Comparison of ENCODE assay signal across 21 cellular contexts in genomic region chr9:37760416-37761165, GRCh38. TPM values are rescaled to one million over a fixed set of nuclear protein-coding genes. Genes with fewer than 3 reads are reported as not detected.
DNase-seq lines count a peak whose midpoint lies in the region; ATAC-seq, FAIRE-seq and TF ChIP-seq lines count a peak whose summit lies in the region.
"Had no signal": no experiment of that assay in that cellular context is flagged by ENCODE, and none has a peak within 500 bp of the region (broad histone marks: within the 10 kb centered on the region; RNA-seq: fewer than 3 reads in every experiment).

No MANE protein-coding gene starts in this region.

- H3K4me3 ChIP-seq in endothelial cell of umbilical vein (replicated peaks in 1 of 3; ENCODE audit: insufficient read depth in 1 of 3, low read depth in 1 of 3, low read length in 3 of 3) (no peak overlapping the region), HepG2 (replicated peaks in 1 of 3; ENCODE audit: insufficient read depth in 1 of 3, low read depth in 2 of 3, low read length in 3 of 3) (no peak overlapping the region)
- H3K4me3 ChIP-seq: esophagus squamous epithelium, skin epidermis had no signal

- in situ Hi-C loops in HepG2 (cut with HindIII; ENCODE audit: extremely low pct_ligation_motif_present, low pct_unique_long_range_greater_than_20kb): no loop called here

- TF ChIP-seq POLR2A in endothelial cell of umbilical vein (IDR thresholded peaks at IDR 0.05; ENCODE audit: low read depth, low read length): no peak
- no peak for TF ChIP-seq POLR2A in HepG2 (IDR thresholded peaks at IDR 0.05; ENCODE audit: insufficient read depth in 1 of 2, low read depth in 2 of 2, low read length in 2 of 2)
- TF ChIP-seq POLR2A in H54 (IDR thresholded peaks at IDR 0.05; ENCODE audit: low read depth, low read length): no peak

- H3K4me2 ChIP-seq in endothelial cell of umbilical vein (ENCODE audit: insufficient read depth, low read length) (no peak overlapping the region), HepG2 (ENCODE audit: low read depth, low read length) (no peak overlapping the region)

- H3K4me3 Mint-ChIP-seq in activated T-helper 2 cell treated with anti-CD3 and anti-CD28 coated beads, Interferon-gamma antibody, Interleukin-2, Interleukin-4, amounts not matched to agents 10 μg/mL and 5 μg/mL and 100 μg/mL, durations not matched to agents 14 hours and 24 hours and 36 hours (ENCODE audit: low read depth): no peak overlapping the region
- H3K4me3 Mint-ChIP-seq: B cell, H9, mesothelial cell of epicardium had no signal

- peaks cover 40% of the 10 kb centered on the region for H3K36me3 Mint-ChIP-seq in activated T-helper 2 cell treated with anti-CD3 and anti-CD28 coated beads, Interferon-gamma antibody, Interleukin-2, Interleukin-4, amounts not matched to agents 10 μg/mL and 5 μg/mL and 100 μg/mL, durations not matched to agents 14 hours and 24 hours and 36 hours (ENCODE audit: low read depth)

- CTCF ChIA-PET in endothelial cell of umbilical vein (lab: Charles Lee) (interaction anchor here (1.3 kb wide), 1 partner anchor 10 kb away, joined by 3 read pairs; no protein-coding TSS in a partner anchor), HepG2 (lab: Yijun Ruan, JAX; ENCODE audit: low intra/inter-chr PET ratio, low total read pairs) (no interaction called here)

- H3K27ac Mint-ChIP-seq in activated T-helper 2 cell treated with anti-CD3 and anti-CD28 coated beads, Interferon-gamma antibody, Interleukin-2, Interleukin-4, amounts not matched to agents 10 μg/mL and 5 μg/mL and 100 μg/mL, durations not matched to agents 14 hours and 24 hours and 36 hours: no peak overlapping the region
- H3K27ac Mint-ChIP-seq: B cell, mesothelial cell of epicardium had no signal

- no peak for TF ChIP-seq RAD21 in HepG2 (CRISPR knock-in tag; IDR thresholded peaks at IDR 0.05)

- H3K27me3 ChIP-seq in endothelial cell of umbilical vein (ENCODE audit: control insufficient read depth in 2 of 2, insufficient read depth in 2 of 2, low read length in 2 of 2): no peaks in the 10 kb centered on the region
- no peaks in the 10 kb centered on the region for H3K27me3 ChIP-seq in HepG2 (ENCODE audit: control insufficient read depth in 1 of 2, insufficient read depth in 2 of 2, low read length in 2 of 2)
- H3K27me3 ChIP-seq: esophagus squamous epithelium, neutrophil had no signal

- H3K27me3 Mint-ChIP-seq in activated T-helper 2 cell treated with anti-CD3 and anti-CD28 coated beads, Interferon-gamma antibody, Interleukin-2, Interleukin-4, amounts not matched to agents 10 μg/mL and 5 μg/mL and 100 μg/mL, durations not matched to agents 14 hours and 24 hours and 36 hours (ENCODE audit: low read depth): no peaks in the 10 kb centered on the region
- H3K27me3 Mint-ChIP-seq: B cell had no signal

- H3K79me2 ChIP-seq in endothelial cell of umbilical vein (ENCODE audit: control insufficient read depth, insufficient read depth, low read length) (no peaks in the 10 kb centered on the region), HepG2 (ENCODE audit: insufficient read depth, low read length) (no peaks in the 10 kb centered on the region)

- H3K36me3 ChIP-seq in endothelial cell of umbilical vein (ENCODE audit: control insufficient read depth in 2 of 2, extremely low read depth in 1 of 2, insufficient read depth in 2 of 2, low read length in 2 of 2) (no peaks in the 10 kb centered on the region), HepG2 (replicated peaks in 1 of 2; ENCODE audit: control insufficient read depth in 1 of 2, insufficient read depth in 2 of 2, low read length in 2 of 2) (peaks cover 2% of the 10 kb centered on the region in 2 experiments; a peak in 1 of 5 replicates)

- H3K4me1 Mint-ChIP-seq in activated T-helper 2 cell treated with anti-CD3 and anti-CD28 coated beads, Interferon-gamma antibody, Interleukin-2, Interleukin-4, amounts not matched to agents 10 μg/mL and 5 μg/mL and 100 μg/mL, durations not matched to agents 14 hours and 24 hours and 36 hours (ENCODE audit: low read depth): no peaks in the 10 kb centered on the region
- H3K4me1 Mint-ChIP-seq: H9, mesothelial cell of epicardium had no signal

- BruUV-seq in endothelial cell of umbilical vein (replicated peaks; lab: Mats Ljungman, UMichigan) (no TSS peak), HepG2 (replicated peaks; lab: Mats Ljungman, UMichigan) (no TSS peak)

- H3K9me1 ChIP-seq in endothelial cell of umbilical vein (replicated peaks; ENCODE audit: control insufficient read depth, extremely low read depth, insufficient read depth, low read length): no peaks in the 10 kb centered on the region

- WGBS in HepG2 (ENCODE audit: low lambda C conversion rate): 75% methylated on average over 7 of the region's 7 CpGs

- intact Hi-C loops in endothelial cell of umbilical vein (cut with micrococcal nuclease) (no loop called here), HepG2 (cut with micrococcal nuclease; ENCODE audit: unreplicated experiment) (no loop called here)
- intact Hi-C loops in activated T-helper 2 cell treated with anti-CD3 and anti-CD28 coated beads, Interferon-gamma antibody, Interleukin-2, Interleukin-4, amounts not matched to agents 10 μg/mL and 5 μg/mL and 100 μg/mL, durations not matched to agents 14 hours and 24 hours and 36 hours (cut with micrococcal nuclease): no loop called here

- POLR2A ChIA-PET in endothelial cell of umbilical vein (lab: Charles Lee): no interaction called here
- POLR2A ChIA-PET in HepG2 (lab: Yijun Ruan, JAX): no interaction called here

- H2AFZ ChIP-seq in endothelial cell of umbilical vein (ENCODE audit: low read depth, low read length) (no peak overlapping the region), HepG2 (ENCODE audit: low read length) (no peak overlapping the region)

- no peak overlapping the region for H3K9ac ChIP-seq in endothelial cell of umbilical vein (replicated peaks; ENCODE audit: extremely low read depth, insufficient read depth, low read length)
- no peak overlapping the region for H3K9ac ChIP-seq in HepG2 (ENCODE audit: insufficient read depth, low read depth, low read length)

- FAIRE-seq in endothelial cell of umbilical vein (lab: Jason Lieb, UNC) (peak; percentile 8), HepG2 (lab: Jason Lieb, UNC) (no peak), H54 (lab: Jason Lieb, UNC) (no peak)

- peak; percentile 31 for DNase-seq in AG08395 (ENCODE audit: low spot score)
- DNase-seq in LHCN-M2 (ENCODE audit: low read depth): peak; percentile 56
- DNase-seq in endothelial cell of umbilical vein (ENCODE audit: low read depth, low spot score): no peak
- DNase-seq in HepG2 (ENCODE audit: low spot score): peak; percentile 20
- DNase-seq in H54 (ENCODE audit: insufficient read length, low spot score): no peak
- no peak for DNase-seq in activated T-helper 2 cell treated with anti-CD3 and anti-CD28 coated beads, Interferon-gamma antibody, Interleukin-2, Interleukin-4, amounts not matched to agents 10 μg/mL and 5 μg/mL and 100 μg/mL, durations not matched to agents 14 hours and 24 hours and 36 hours (ENCODE audit: low spot score)
- DNase-seq: activated CD4-positive, alpha-beta T cell treated with anti-CD3 and anti-CD28 coated beads for 48 hours; activated T-cell treated with anti-CD3 and anti-CD28 coated beads, Interleukin-2, amount 50 U/mL, for 48 hours; amniotic stem cell; cortex of kidney; esophagus squamous epithelium; H9; NCI-H187; NCI-H774; SHP77 treated with DMSO at 0.1 percent for 48 hours had no signal

- no peaks in the 10 kb centered on the region for H3K9me3 Mint-ChIP-seq in activated T-helper 2 cell treated with anti-CD3 and anti-CD28 coated beads, Interferon-gamma antibody, Interleukin-2, Interleukin-4, amounts not matched to agents 10 μg/mL and 5 μg/mL and 100 μg/mL, durations not matched to agents 14 hours and 24 hours and 36 hours
- H3K9me3 Mint-ChIP-seq: mesothelial cell of epicardium had no signal

- TF ChIP-seq CTCF in endothelial cell of umbilical vein (IDR thresholded peaks at IDR 0.05; ENCODE audit: extremely low read depth in 1 of 2, insufficient read depth in 1 of 2, low read depth in 1 of 2, low read length in 2 of 2) (no peak), HepG2 (CRISPR knock-in tag; IDR thresholded peaks at IDR 0.05) (no peak)

- H3K4me1 ChIP-seq in endothelial cell of umbilical vein (ENCODE audit: control insufficient read depth, extremely low read depth, insufficient read depth, low read length) (no peaks in the 10 kb centered on the region), HepG2 (ENCODE audit: insufficient read depth, low read length) (peaks cover 11% of the 10 kb centered on the region)

- no peak overlapping the region for H3K27ac ChIP-seq in endothelial cell of umbilical vein (ENCODE audit: insufficient read depth, low read depth, low read length)
- H3K27ac ChIP-seq in HepG2 (ENCODE audit: extremely low read length, insufficient read depth, low read length): no peak overlapping the region
- H3K27ac ChIP-seq: esophagus squamous epithelium, neutrophil, skin epidermis had no signal

- H4K20me1 ChIP-seq in endothelial cell of umbilical vein (replicated peaks; ENCODE audit: control insufficient read depth, extremely low read depth, insufficient read depth, low read length) (no peaks in the 10 kb centered on the region), HepG2 (ENCODE audit: insufficient read depth, low read length) (no peaks in the 10 kb centered on the region)

- ATAC-seq in HepG2 (no peak), GM21737 (IDR thresholded peaks at IDR 0.05; ENCODE audit: unreplicated experiment) (no peak), GM21529 (IDR thresholded peaks at IDR 0.05; ENCODE audit: unreplicated experiment) (no peak)

- TF ChIP-seq EP300 in HepG2 (IDR thresholded peaks at IDR 0.05; ENCODE audit: low read depth in 2 of 2, low read length in 2 of 2) (no peak), HepG2 (CRISPR knock-in tag; IDR thresholded peaks at IDR 0.05; ENCODE audit: borderline replicate concordance) (no peak)

- H3K9me3 ChIP-seq in endothelial cell of umbilical vein (replicated peaks; ENCODE audit: control insufficient read depth, insufficient read depth, low read length) (no peaks in the 10 kb centered on the region), HepG2 (ENCODE audit: low read length) (no peaks in the 10 kb centered on the region)
- H3K9me3 ChIP-seq: esophagus squamous epithelium, neutrophil had no signal

- dilution Hi-C loops in endothelial cell of umbilical vein (cut with MboI; ENCODE audit: extremely low pct_ligation_motif_present, low sequenced_read_pairs): no loop called here

RNA-seq across cellular contexts. Expression of gene TRMT10B, which starts 7.0 kb away (rescaled TPM):
- total RNA-seq in LHCN-M2 (2014; rRNA removed) (1.2 and 2.0 TPM in 2 replicates), endothelial cell of umbilical vein (5.2 and 7.0 TPM in 2 replicates), HepG2 (2016; rRNA removed; fragmentation: Illumina TruSeq; extraction: Trizol) (3.1 and 3.3 TPM in 2 replicates)
- polyA plus RNA-seq in LHCN-M2 (2012): 2.9 TPM
- polyA plus RNA-seq in endothelial cell of umbilical vein (2.5 and 3.0 TPM in 2 replicates), HepG2 (2011; rRNA removed) (3.9 TPM in 2 replicates)
- 4.8 and 5.2 TPM in 2 replicates for polyA plus RNA-seq in endothelial cell of umbilical vein (2011; cell fraction: cytosol; rRNA removed)
- polyA plus RNA-seq in endothelial cell of umbilical vein (2011; cell fraction: nucleus; rRNA removed): 6.9 and 8.3 TPM in 2 replicates
- 7.0 and 7.4 TPM in 2 replicates for polyA plus RNA-seq in endothelial cell of umbilical vein (2012)
- polyA minus RNA-seq in endothelial cell of umbilical vein: 3.9 and 4.6 TPM in 2 replicates
- 1.5 TPM for polyA minus RNA-seq in endothelial cell of umbilical vein (2011; cell fraction: cytosol; rRNA and poly(A)+ RNA removed)
- 3.7 and 4.7 TPM in 2 replicates for polyA minus RNA-seq in endothelial cell of umbilical vein (2011; cell fraction: nucleus; rRNA and poly(A)+ RNA removed)
- total RNA-seq in HepG2 (2016; cell fraction: cytosol; rRNA removed; fragmentation: Illumina TruSeq; extraction: Trizol; ENCODE audit: low read depth): 3.1 and 3.5 TPM in 2 replicates
- total RNA-seq in HepG2 (2016; cell fraction: insoluble cytoplasmic fraction; rRNA removed; fragmentation: Illumina TruSeq; extraction: Trizol): 2.8 and 2.9 TPM in 2 replicates
- total RNA-seq in HepG2 (2016; cell fraction: membrane; rRNA removed; fragmentation: Illumina TruSeq; extraction: Trizol): 2.1 and 2.3 TPM in 2 replicates
- total RNA-seq in HepG2 (2016; cell fraction: nucleus; rRNA removed; fragmentation: Illumina TruSeq; extraction: Trizol): 3.1 and 4.0 TPM in 2 replicates
- polyA plus RNA-seq in HepG2 (2011; cell fraction: cytosol; rRNA removed): 1.6 and 2.4 TPM in 2 replicates
- polyA plus RNA-seq in HepG2 (2011; cell fraction: nucleus; rRNA removed): 3.8 and 5.7 TPM in 2 replicates
- polyA plus RNA-seq in HepG2 (2012): 3.7 and 4.8 TPM in 2 replicates
- polyA plus RNA-seq in HepG2 (2016; cell fraction: cytosol; fragmentation: Illumina TruSeq; extraction: Trizol; ENCODE audit: low read depth): 1.0 and 1.2 TPM in 2 replicates
- 4.5 TPM in 2 replicates for polyA plus RNA-seq in HepG2 (2016; cell fraction: insoluble cytoplasmic fraction; fragmentation: Illumina TruSeq; extraction: Trizol; ENCODE audit: low read depth)
- 1.7 and 1.9 TPM in 2 replicates for polyA plus RNA-seq in HepG2 (2016; cell fraction: membrane; fragmentation: Illumina TruSeq; extraction: Trizol; ENCODE audit: low read depth)
- polyA plus RNA-seq in HepG2 (2016; cell fraction: nucleus; fragmentation: Illumina TruSeq; extraction: Trizol; ENCODE audit: insufficient read depth, low read depth): 7.2 and 8.2 TPM in 2 replicates
- polyA minus RNA-seq in HepG2 (2011; rRNA and poly(A)+ RNA removed; ENCODE audit: low replicate concordance): 2.0 and 3.6 TPM in 2 replicates
- 1.7 and 2.2 TPM in 2 replicates for polyA minus RNA-seq in HepG2 (2011; cell fraction: cytosol; rRNA and poly(A)+ RNA removed)
- polyA minus RNA-seq in HepG2 (2011; cell fraction: nucleus; rRNA and poly(A)+ RNA removed): 7.2 and 10.3 TPM in 2 replicates
- 11.8 and 12.1 TPM in 2 replicates for total RNA-seq in activated T-helper 2 cell treated with anti-CD3 and anti-CD28 coated beads, Interferon-gamma antibody, Interleukin-2, Interleukin-4, amounts not matched to agents 10 μg/mL and 5 μg/mL and 100 μg/mL, durations not matched to agents 14 hours and 24 hours and 36 hours

RNA-seq across cellular contexts. Expression of gene EXOSC3, which starts 24.3 kb away (rescaled TPM):
- total RNA-seq in LHCN-M2 (2014; rRNA removed) (49.3 and 52.8 TPM in 2 replicates), endothelial cell of umbilical vein (38.0 and 39.1 TPM in 2 replicates), HepG2 (2016; rRNA removed; fragmentation: Illumina TruSeq; extraction: Trizol) (68.7 and 98.1 TPM in 2 replicates)
- 29.8 TPM for polyA plus RNA-seq in LHCN-M2 (2012)
- polyA plus RNA-seq in endothelial cell of umbilical vein (21.5 and 25.0 TPM in 2 replicates), HepG2 (2011; rRNA removed) (12.0 and 17.5 TPM in 2 replicates)
- 16.2 and 18.4 TPM in 2 replicates for polyA plus RNA-seq in endothelial cell of umbilical vein (2011; cell fraction: cytosol; rRNA removed)
- polyA plus RNA-seq in endothelial cell of umbilical vein (2011; cell fraction: nucleus; rRNA removed): 9.7 and 13.0 TPM in 2 replicates
- 28.8 and 31.4 TPM in 2 replicates for polyA plus RNA-seq in endothelial cell of umbilical vein (2012)
- 14.2 and 26.6 TPM in 2 replicates for polyA minus RNA-seq in endothelial cell of umbilical vein
- 51.2 TPM for polyA minus RNA-seq in endothelial cell of umbilical vein (2011; cell fraction: cytosol; rRNA and poly(A)+ RNA removed)
- polyA minus RNA-seq in endothelial cell of umbilical vein (2011; cell fraction: nucleus; rRNA and poly(A)+ RNA removed): 18.0 and 34.6 TPM in 2 replicates
- total RNA-seq in HepG2 (2016; cell fraction: cytosol; rRNA removed; fragmentation: Illumina TruSeq; extraction: Trizol; ENCODE audit: low read depth): 16.9 and 18.1 TPM in 2 replicates
- 74.8 and 108 TPM in 2 replicates for total RNA-seq in HepG2 (2016; cell fraction: insoluble cytoplasmic fraction; rRNA removed; fragmentation: Illumina TruSeq; extraction: Trizol)
- 26.9 and 30.0 TPM in 2 replicates for total RNA-seq in HepG2 (2016; cell fraction: membrane; rRNA removed; fragmentation: Illumina TruSeq; extraction: Trizol)
- total RNA-seq in HepG2 (2016; cell fraction: nucleus; rRNA removed; fragmentation: Illumina TruSeq; extraction: Trizol): 36.8 and 38.1 TPM in 2 replicates
- 17.7 and 19.6 TPM in 2 replicates for polyA plus RNA-seq in HepG2 (2011; cell fraction: cytosol; rRNA removed)
- 19.9 and 35.1 TPM in 2 replicates for polyA plus RNA-seq in HepG2 (2011; cell fraction: nucleus; rRNA removed)
- polyA plus RNA-seq in HepG2 (2012): 20.1 and 33.0 TPM in 2 replicates
- 18.6 and 21.1 TPM in 2 replicates for polyA plus RNA-seq in HepG2 (2016; cell fraction: cytosol; fragmentation: Illumina TruSeq; extraction: Trizol; ENCODE audit: low read depth)
- 115 and 129 TPM in 2 replicates for polyA plus RNA-seq in HepG2 (2016; cell fraction: insoluble cytoplasmic fraction; fragmentation: Illumina TruSeq; extraction: Trizol; ENCODE audit: low read depth)
- polyA plus RNA-seq in HepG2 (2016; cell fraction: membrane; fragmentation: Illumina TruSeq; extraction: Trizol; ENCODE audit: low read depth): 21.5 and 24.3 TPM in 2 replicates
- polyA plus RNA-seq in HepG2 (2016; cell fraction: nucleus; fragmentation: Illumina TruSeq; extraction: Trizol; ENCODE audit: insufficient read depth, low read depth): 42.9 and 51.0 TPM in 2 replicates
- polyA minus RNA-seq in HepG2 (2011; rRNA and poly(A)+ RNA removed; ENCODE audit: low replicate concordance): 22.5 and 25.4 TPM in 2 replicates
- polyA minus RNA-seq in HepG2 (2011; cell fraction: cytosol; rRNA and poly(A)+ RNA removed): 18.1 and 24.0 TPM in 2 replicates
- polyA minus RNA-seq in HepG2 (2011; cell fraction: nucleus; rRNA and poly(A)+ RNA removed): 78.7 and 105 TPM in 2 replicates
- total RNA-seq in activated T-helper 2 cell treated with anti-CD3 and anti-CD28 coated beads, Interferon-gamma antibody, Interleukin-2, Interleukin-4, amounts not matched to agents 10 μg/mL and 5 μg/mL and 100 μg/mL, durations not matched to agents 14 hours and 24 hours and 36 hours: 85.8 and 86.3 TPM in 2 replicates

RNA-seq across cellular contexts. Expression of gene DCAF10, which starts 40.0 kb away (rescaled TPM):
- total RNA-seq in LHCN-M2 (2014; rRNA removed): 16.9 and 17.3 TPM in 2 replicates
- polyA plus RNA-seq in LHCN-M2 (2012): 9.5 TPM
- total RNA-seq in endothelial cell of umbilical vein: 20.0 and 21.5 TPM in 2 replicates
- polyA plus RNA-seq in endothelial cell of umbilical vein: 11.3 and 13.1 TPM in 2 replicates
- 13.1 and 13.4 TPM in 2 replicates for polyA plus RNA-seq in endothelial cell of umbilical vein (2011; cell fraction: cytosol; rRNA removed)
- 18.3 and 21.1 TPM in 2 replicates for polyA plus RNA-seq in endothelial cell of umbilical vein (2011; cell fraction: nucleus; rRNA removed)
- polyA plus RNA-seq in endothelial cell of umbilical vein (2012): 16.7 and 20.9 TPM in 2 replicates
- polyA minus RNA-seq in endothelial cell of umbilical vein: 53.2 and 54.3 TPM in 2 replicates
- 17.3 TPM for polyA minus RNA-seq in endothelial cell of umbilical vein (2011; cell fraction: cytosol; rRNA and poly(A)+ RNA removed)
- polyA minus RNA-seq in endothelial cell of umbilical vein (2011; cell fraction: nucleus; rRNA and poly(A)+ RNA removed): 20.3 and 33.5 TPM in 2 replicates
- 9.2 and 13.5 TPM in 2 replicates for total RNA-seq in HepG2 (2016; rRNA removed; fragmentation: Illumina TruSeq; extraction: Trizol)
- 6.0 and 8.2 TPM in 2 replicates for total RNA-seq in HepG2 (2016; cell fraction: cytosol; rRNA removed; fragmentation: Illumina TruSeq; extraction: Trizol; ENCODE audit: low read depth)
- 10.4 and 11.0 TPM in 2 replicates for total RNA-seq in HepG2 (2016; cell fraction: insoluble cytoplasmic fraction; rRNA removed; fragmentation: Illumina TruSeq; extraction: Trizol)
- 16.1 and 19.8 TPM in 2 replicates for total RNA-seq in HepG2 (2016; cell fraction: membrane; rRNA removed; fragmentation: Illumina TruSeq; extraction: Trizol)
- 7.2 and 8.2 TPM in 2 replicates for total RNA-seq in HepG2 (2016; cell fraction: nucleus; rRNA removed; fragmentation: Illumina TruSeq; extraction: Trizol)
- 20.2 and 20.3 TPM in 2 replicates for polyA plus RNA-seq in HepG2 (2011; rRNA removed)
- polyA plus RNA-seq in HepG2 (2011; cell fraction: cytosol; rRNA removed): 11.6 and 13.6 TPM in 2 replicates
- 6.9 and 9.9 TPM in 2 replicates for polyA plus RNA-seq in HepG2 (2011; cell fraction: nucleus; rRNA removed)
- polyA plus RNA-seq in HepG2 (2012): 15.4 and 17.6 TPM in 2 replicates
- polyA plus RNA-seq in HepG2 (2016; cell fraction: cytosol; fragmentation: Illumina TruSeq; extraction: Trizol; ENCODE audit: low read depth): 9.8 and 10.5 TPM in 2 replicates
- 11.4 and 13.3 TPM in 2 replicates for polyA plus RNA-seq in HepG2 (2016; cell fraction: insoluble cytoplasmic fraction; fragmentation: Illumina TruSeq; extraction: Trizol; ENCODE audit: low read depth)
- 15.7 and 16.5 TPM in 2 replicates for polyA plus RNA-seq in HepG2 (2016; cell fraction: membrane; fragmentation: Illumina TruSeq; extraction: Trizol; ENCODE audit: low read depth)
- 8.7 and 9.6 TPM in 2 replicates for polyA plus RNA-seq in HepG2 (2016; cell fraction: nucleus; fragmentation: Illumina TruSeq; extraction: Trizol; ENCODE audit: insufficient read depth, low read depth)
- 36.6 and 47.8 TPM in 2 replicates for polyA minus RNA-seq in HepG2 (2011; rRNA and poly(A)+ RNA removed; ENCODE audit: low replicate concordance)
- 16.3 and 18.7 TPM in 2 replicates for polyA minus RNA-seq in HepG2 (2011; cell fraction: cytosol; rRNA and poly(A)+ RNA removed)
- 19.4 and 21.5 TPM in 2 replicates for polyA minus RNA-seq in HepG2 (2011; cell fraction: nucleus; rRNA and poly(A)+ RNA removed)
- total RNA-seq in activated T-helper 2 cell treated with anti-CD3 and anti-CD28 coated beads, Interferon-gamma antibody, Interleukin-2, Interleukin-4, amounts not matched to agents 10 μg/mL and 5 μg/mL and 100 μg/mL, durations not matched to agents 14 hours and 24 hours and 36 hours: 17.4 and 18.4 TPM in 2 replicates

Comparison
In these comparisons a context has a peak if more than half of its experiments do, and no peak if none do; other contexts are left out.
1. DNase-seq: peak in AG08395 (single experiment), LHCN-M2 (single experiment) and HepG2 (single experiment); none in endothelial cell of umbilical vein (single experiment), H54 (single experiment) and activated T-helper 2 cell treated with anti-CD3 and anti-CD28 coated beads, Interferon-gamma antibody, Interleukin-2, Interleukin-4, amounts not matched to agents 10 μg/mL and 5 μg/mL and 100 μg/mL, durations not matched to agents 14 hours and 24 hours and 36 hours (single experiment).